Comparison of ENCODE assay signal across 17 cellular contexts in the genomic region with DNA sequence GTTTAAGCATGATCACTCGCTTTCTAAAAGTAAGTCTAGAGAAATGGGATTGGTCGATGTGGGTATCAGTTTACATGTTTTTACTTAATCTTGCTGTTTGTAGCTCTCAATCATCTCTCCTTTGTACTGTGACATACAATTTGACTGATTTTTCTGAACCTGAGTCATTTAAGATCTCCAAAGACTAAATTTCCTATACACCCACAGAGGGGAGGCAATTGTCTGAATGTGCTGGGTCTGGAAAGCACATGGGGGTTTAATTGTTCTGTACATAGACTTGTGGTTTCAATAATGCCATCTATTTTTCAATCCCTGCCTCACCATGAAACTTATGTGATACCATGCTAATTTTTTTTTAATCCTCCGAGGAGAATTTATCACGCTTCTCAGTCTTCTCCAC.
"Had no signal": no experiment of that assay in that cellular context is flagged by ENCODE, and none has a peak within 500 bp of the region (broad histone marks: within the 10 kb centered on the region; RNA-seq: fewer than 3 reads in every experiment).

No MANE protein-coding gene starts in this region.

- H3K4me3 Mint-ChIP-seq: activated B cell treated with CpG ODN at 0.5 μM for 24 hours; activated CD4-positive, alpha-beta T cell treated with anti-CD3 and anti-CD28 coated beads, Interleukin-2, amount 10 ng/mL, durations not matched to agents 7 days and 5 days; naive thymus-derived CD8-positive, alpha-beta T cell; type B pancreatic cell had no signal

- FAIRE-seq: endothelial cell of umbilical vein, TTC549 had no signal

- H3K9me3 Mint-ChIP-seq: activated B cell treated with CpG ODN at 0.5 μM for 24 hours; activated CD4-positive, alpha-beta T cell treated with anti-CD3 and anti-CD28 coated beads, Interleukin-2, amount 10 ng/mL, durations not matched to agents 7 days and 5 days; naive thymus-derived CD8-positive, alpha-beta T cell; type B pancreatic cell had no signal

- H3K27me3 Mint-ChIP-seq: activated B cell treated with CpG ODN at 0.5 μM for 24 hours; activated CD4-positive, alpha-beta T cell treated with anti-CD3 and anti-CD28 coated beads, Interleukin-2, amount 10 ng/mL, durations not matched to agents 7 days and 5 days; naive thymus-derived CD8-positive, alpha-beta T cell; type B pancreatic cell had no signal

- DNase-seq: activated B cell treated with CpG ODN at 0.5 μM for 24 hours; activated CD4-positive, alpha-beta T cell treated with anti-CD3 and anti-CD28 coated beads, Interleukin-2, amount 10 ng/mL, durations not matched to agents 7 days and 5 days; activated naive CD4-positive, alpha-beta T cell treated with anti-CD3 and anti-CD28 coated beads, Interleukin-2, amount 50 U/mL, for 16 hours; anterior cingulate cortex; brain microvascular endothelial cell; cortex of kidney; effector CD4-positive, alpha-beta T cell; foreskin fibroblast; left ventricle myocardium inferior; mucosa of descending colon; naive thymus-derived CD8-positive, alpha-beta T cell; stimulated activated CD4-positive, alpha-beta T cell treated with anti-CD3 and anti-CD28 coated beads, Interleukin-12 subunit alpha, Interleukin-12 subunit beta, amount 100 ng/mL, for 4 hours; stimulated activated CD4-positive, alpha-beta T cell treated with anti-CD3 and anti-CD28 coated beads, Interleukin-2, amount 100 ng/mL, for 24 hours; stimulated activated naive CD4-positive, alpha-beta T cell had no signal

- H3K27ac Mint-ChIP-seq: activated B cell treated with CpG ODN at 0.5 μM for 24 hours; activated CD4-positive, alpha-beta T cell treated with anti-CD3 and anti-CD28 coated beads, Interleukin-2, amount 10 ng/mL, durations not matched to agents 7 days and 5 days had no signal

- ATAC-seq: mucosa of descending colon; naive thymus-derived CD8-positive, alpha-beta T cell had no signal
